ENCODE assay signal across 8 cellular contexts in genomic region chr12:8648598-8649205, GRCh38. TPM values are rescaled to one million over a fixed set of nuclear protein-coding genes. Genes with fewer than 3 reads are reported as not detected.
DNase-seq lines count a peak whose midpoint lies in the region; ATAC-seq and TF ChIP-seq lines count a peak whose summit lies in the region.

No MANE protein-coding gene starts in this region.

- ATAC-seq in GM18873 (IDR thresholded peaks at IDR 0.05; ENCODE audit: low FRiP score, unreplicated experiment) = peak; percentile 70
- peak; percentile 80 for ATAC-seq in HG02884 (IDR thresholded peaks at IDR 0.05; ENCODE audit: unreplicated experiment)
- no peak for ATAC-seq in left ventricle myocardium superior

- H3K27me3 Mint-ChIP-seq in endothelial cell (ENCODE audit: unreplicated experiment) = peaks cover 2% of the 10 kb centered on the region

- H3K36me3 Mint-ChIP-seq in endothelial cell (ENCODE audit: low read depth, unreplicated experiment) = no peaks in the 10 kb centered on the region

- TF ChIP-seq CTCF in endothelial cell (IDR thresholded peaks at IDR 0.05; ENCODE audit: unreplicated experiment) = no peak

- intact Hi-C loops in left ventricle myocardium superior (cut with micrococcal nuclease) = no loop called here

- no peak overlapping the region for H3K4me3 Mint-ChIP-seq in endothelial cell (ENCODE audit: unreplicated experiment)

- peaks cover 7% of the 10 kb centered on the region for H3K4me1 Mint-ChIP-seq in endothelial cell (ENCODE audit: unreplicated experiment)

- H3K27ac Mint-ChIP-seq in endothelial cell (ENCODE audit: unreplicated experiment) = no peak overlapping the region

- no peaks in the 10 kb centered on the region for H3K9me3 Mint-ChIP-seq in endothelial cell (ENCODE audit: unreplicated experiment)

- peak; percentile 15 for DNase-seq in activated CD4-positive, alpha-beta T cell treated with anti-CD3 and anti-CD28 coated beads, Interleukin-2, amount 50 U/mL, for 1 hour
- peak; percentile 18 for DNase-seq in stimulated activated CD4-positive, alpha-beta T cell treated with anti-CD3 and anti-CD28 coated beads, Interleukin-2, amount 100 ng/mL, for 4 hours (ENCODE audit: low read depth)
- no peak for DNase-seq in AML-193 (lab: John Stamatoyannopoulos, UW)
- no peak for DNase-seq in dedifferentiated amniotic fluid mesenchymal stem cell (ENCODE audit: extremely low spot score)
- DNase-seq in endothelial cell (ENCODE audit: low spot score) = no peak
- no peak for DNase-seq in left ventricle myocardium superior

RNA-seq across cellular contexts. Expression of gene MFAP5, which starts 13.9 kb away (rescaled TPM):
- total RNA-seq in endothelial cell (ENCODE audit: unreplicated experiment) (0.31 TPM), left ventricle myocardium superior (29.1 TPM)

RNA-seq across cellular contexts. Expression of gene AICDA, which starts 36.0 kb away (rescaled TPM):
- 0.10 TPM for total RNA-seq in endothelial cell (ENCODE audit: unreplicated experiment)
- not detected for total RNA-seq in left ventricle myocardium superior

RNA-seq across cellular contexts. Expression of gene RIMKLB, which starts 49.1 kb away (rescaled TPM):
- total RNA-seq in endothelial cell (ENCODE audit: unreplicated experiment) = 101 TPM
- total RNA-seq in left ventricle myocardium superior = 9.7 TPM

Comparison
In these comparisons a context has a peak if more than half of its experiments do, and no peak if none do; other contexts are left out.
1. DNase-seq: peak in activated CD4-positive, alpha-beta T cell treated with anti-CD3 and anti-CD28 coated beads, Interleukin-2, amount 50 U/mL, for 1 hour (single experiment) and stimulated activated CD4-positive, alpha-beta T cell treated with anti-CD3 and anti-CD28 coated beads, Interleukin-2, amount 100 ng/mL, for 4 hours (single experiment); none in AML-193 (0 of 2), dedifferentiated amniotic fluid mesenchymal stem cell (single experiment), endothelial cell (single experiment) and left ventricle myocardium superior (single experiment).
2. RNA of gene MFAP5, which starts 13.9 kb away (total RNA-seq): 29.1 TPM in left ventricle myocardium superior (single experiment); 0.31 TPM in endothelial cell (single experiment); every median in the first group is over 10 times any median in the second.